Comparison of ENCODE assay signal across 28 cellular contexts in genomic region chr17:2691069-2691871, GRCh38. TPM values are rescaled to one million over a fixed set of nuclear protein-coding genes. Genes with fewer than 3 reads are reported as not detected.
DNase-seq lines count a peak whose midpoint lies in the region; ATAC-seq and TF ChIP-seq lines count a peak whose summit lies in the region.
"Had no signal": no experiment of that assay in that cellular context is flagged by ENCODE, and none has a peak within 500 bp of the region (broad histone marks: within the 10 kb centered on the region; RNA-seq: fewer than 3 reads in every experiment).

No MANE protein-coding gene starts in this region.

- H3K9me2 ChIP-seq in SK-N-SH = no peaks in the 10 kb centered on the region

- DNase-seq in activated naive CD4-positive, alpha-beta T cell treated with anti-CD3 and anti-CD28 coated beads for 36 hours = peak; percentile 2
- DNase-seq in activated naive CD4-positive, alpha-beta T cell treated with anti-CD3 and anti-CD28 coated beads, Interleukin-2, amount 50 U/mL, for 16 hours = no peak
- peak; percentile 49 for DNase-seq in activated CD8-positive, alpha-beta memory T cell treated with anti-CD3 and anti-CD28 coated beads, Interleukin-2, amount 50 U/mL, for 48 hours
- DNase-seq in neural crest cell (ENCODE audit: low read depth, low spot score) (no peak), vagina (ENCODE audit: extremely low spot score in 2 of 2) (peak; percentile 42 to 84), SK-N-SH (no peak), MG63 (no peak)
- DNase-seq: activated CD4-positive, CD25-positive, alpha-beta regulatory T cell treated with anti-CD3 and anti-CD28 coated beads, Interleukin-2, amount 50 U/mL, for 72 hours; activated naive CD8-positive, alpha-beta T cell treated with anti-CD3 and anti-CD28 coated beads, Interleukin-2, amount 10 ng/mL, durations not matched to agents 7 days and 5 days; DMS53; GDM1; GOT3; mesenchymal stem cell; NCI-H1092; NCI-H1930; NCI-H2227 treated with DMSO at 0.1 percent for 48 hours; NCI-H748 treated with DMSO at 0.1 percent for 48 hours; RPMI8226; stimulated activated CD4-positive, alpha-beta T cell treated with anti-CD3 and anti-CD28 coated beads, Interleukin-4, amount 100 ng/mL, for 24 hours had no signal

- intact Hi-C loops in activated naive CD4-positive, alpha-beta T cell treated with anti-CD3 and anti-CD28 coated beads for 36 hours (cut with micrococcal nuclease) = no loop called here
- intact Hi-C loops in vagina (cut with DNase I) = no loop called here

- H3K27me3 Mint-ChIP-seq in activated naive CD4-positive, alpha-beta T cell treated with anti-CD3 and anti-CD28 coated beads for 36 hours (ENCODE audit: low read depth) = no peaks in the 10 kb centered on the region
- H3K27me3 Mint-ChIP-seq in neural crest cell (ENCODE audit: low read depth) = peaks cover 9% of the 10 kb centered on the region
- H3K27me3 Mint-ChIP-seq: activated naive CD8-positive, alpha-beta T cell treated with anti-CD3 and anti-CD28 coated beads, Interleukin-2, amount 10 ng/mL, durations not matched to agents 7 days and 5 days; B cell; stimulated activated naive CD8-positive, alpha-beta T cell treated with anti-CD3 and anti-CD28 coated beads, Interleukin-15, Interleukin-2, amounts not matched to agents 100 ng/mL and 50 ng/mL, for 24 hours had no signal

- no peak for TF ChIP-seq POLR2A in vagina (IDR thresholded peaks at IDR 0.05)

- H3K4me1 ChIP-seq in vagina (peaks cover 19% of the 10 kb centered on the region), SK-N-SH (ENCODE audit: control insufficient read depth in 1 of 2, insufficient read depth in 2 of 2, low read depth in 1 of 2, low read length in 1 of 2) (peaks cover 0 to 4% of the 10 kb centered on the region in 2 experiments; a peak in 1 of 4 replicates)
- H3K4me1 ChIP-seq: pancreas had no signal

- H3K27me3 ChIP-seq in vagina (no peaks in the 10 kb centered on the region), SK-N-SH (ENCODE audit: insufficient read depth) (no peaks in the 10 kb centered on the region), MG63 (no peaks in the 10 kb centered on the region)
- H3K27me3 ChIP-seq: pancreas, right atrium auricular region, tibial nerve had no signal

- peaks cover 0 to 47% of the 10 kb centered on the region in 2 donors for H3K36me3 ChIP-seq in vagina
- peaks cover 0 to 28% of the 10 kb centered on the region in 2 experiments for H3K36me3 ChIP-seq in SK-N-SH (replicated peaks in 1 of 2; ENCODE audit: control insufficient read depth in 1 of 2, insufficient read depth in 2 of 2, low read length in 1 of 2)
- H3K36me3 ChIP-seq in MG63 = peaks cover 2% of the 10 kb centered on the region; the same call in 1 of the 2 replicates

- no peaks in the 10 kb centered on the region for H3K9me3 ChIP-seq in vagina
- no peaks in the 10 kb centered on the region for H3K9me3 ChIP-seq in SK-N-SH
- no peaks in the 10 kb centered on the region for H3K9me3 ChIP-seq in MG63
- H3K9me3 ChIP-seq: pancreas, right atrium auricular region, tibial nerve had no signal

- TF ChIP-seq RAD21 in SK-N-SH (IDR thresholded peaks at IDR 0.05; ENCODE audit: low read length) = no peak

- no peak overlapping the region for H3K27ac ChIP-seq in vagina
- H3K27ac ChIP-seq in SK-N-SH (ENCODE audit: low read depth in 2 of 2, low read length in 1 of 2) = no peak overlapping the region
- H3K27ac ChIP-seq: pancreas, right atrium auricular region, tibial nerve had no signal

- H3K9ac ChIP-seq in SK-N-SH = no peak overlapping the region

- CTCF ChIA-PET in activated naive CD4-positive, alpha-beta T cell treated with anti-CD3 and anti-CD28 coated beads for 36 hours (lab: Charles Lee) = no interaction called here
- CTCF ChIA-PET in SK-N-SH (lab: Yijun Ruan, JAX) = no interaction called here

- H3F3A ChIP-seq in SK-N-SH (replicated peaks; ENCODE audit: insufficient read depth) = peaks cover 16% of the 10 kb centered on the region

- POLR2A ChIA-PET in SK-N-SH (lab: Yijun Ruan, JAX) = no interaction called here

- no peak overlapping the region for H3K4me3 ChIP-seq in vagina
- no peak overlapping the region for H3K4me3 ChIP-seq in SK-N-SH (ENCODE audit: low read depth in 2 of 2, low read length in 1 of 2)
- H3K4me3 ChIP-seq in MG63 = no peak overlapping the region
- H3K4me3 ChIP-seq: pancreas, tibial nerve had no signal

- peaks cover 3% of the 10 kb centered on the region for H3K4me1 Mint-ChIP-seq in activated naive CD4-positive, alpha-beta T cell treated with anti-CD3 and anti-CD28 coated beads for 36 hours (ENCODE audit: low read depth)
- H3K4me1 Mint-ChIP-seq in neural crest cell = peaks cover 4% of the 10 kb centered on the region
- H3K4me1 Mint-ChIP-seq: activated naive CD8-positive, alpha-beta T cell treated with anti-CD3 and anti-CD28 coated beads, Interleukin-2, amount 10 ng/mL, durations not matched to agents 7 days and 5 days had no signal

- WGBS in SK-N-SH (ENCODE audit: low lambda C conversion rate) = 95% methylated on average over 32 of the region's 62 CpGs

- ATAC-seq in HG03175 (IDR thresholded peaks at IDR 0.05; ENCODE audit: unreplicated experiment) = no peak
- ATAC-seq: pancreas had no signal

- no peaks in the 10 kb centered on the region for H3K79me2 ChIP-seq in SK-N-SH (ENCODE audit: insufficient read depth)

- no peak overlapping the region for H3K4me2 ChIP-seq in SK-N-SH

- no peak overlapping the region for H2AFZ ChIP-seq in SK-N-SH (ENCODE audit: low read depth)

- no peaks in the 10 kb centered on the region for H3K9me3 Mint-ChIP-seq in activated naive CD4-positive, alpha-beta T cell treated with anti-CD3 and anti-CD28 coated beads for 36 hours
- no peaks in the 10 kb centered on the region for H3K9me3 Mint-ChIP-seq in neural crest cell
- H3K9me3 Mint-ChIP-seq: activated naive CD8-positive, alpha-beta T cell treated with anti-CD3 and anti-CD28 coated beads, Interleukin-2, amount 10 ng/mL, durations not matched to agents 7 days and 5 days; activated T-helper 2 cell treated with anti-CD3 and anti-CD28 coated beads, Interferon-gamma antibody, Interleukin-2, Interleukin-4, amounts not matched to agents 10 μg/mL and 5 μg/mL and 100 μg/mL, durations not matched to agents 14 hours and 24 hours and 36 hours; stimulated activated naive CD8-positive, alpha-beta T cell treated with anti-CD3 and anti-CD28 coated beads, Interleukin-15, Interleukin-2, amounts not matched to agents 100 ng/mL and 50 ng/mL, for 24 hours had no signal

- TF ChIP-seq CTCF in neural crest cell (conservative IDR thresholded peaks at IDR 0.05) = no peak
- no peak for TF ChIP-seq CTCF in vagina (IDR thresholded peaks at IDR 0.05)
- no peak for TF ChIP-seq CTCF in SK-N-SH (IDR thresholded peaks at IDR 0.05)

- peaks cover 14% of the 10 kb centered on the region for H3K36me3 Mint-ChIP-seq in activated naive CD4-positive, alpha-beta T cell treated with anti-CD3 and anti-CD28 coated beads for 36 hours (ENCODE audit: low read depth)
- H3K36me3 Mint-ChIP-seq in neural crest cell (ENCODE audit: low read depth) = no peaks in the 10 kb centered on the region
- H3K36me3 Mint-ChIP-seq: activated naive CD8-positive, alpha-beta T cell treated with anti-CD3 and anti-CD28 coated beads, Interleukin-2, amount 10 ng/mL, durations not matched to agents 7 days and 5 days had no signal

- no peaks in the 10 kb centered on the region for H4K20me1 ChIP-seq in SK-N-SH (ENCODE audit: insufficient read depth)

- H3K27ac Mint-ChIP-seq in activated naive CD4-positive, alpha-beta T cell treated with anti-CD3 and anti-CD28 coated beads for 36 hours = no peak overlapping the region
- H3K27ac Mint-ChIP-seq in neural crest cell (ENCODE audit: unreplicated experiment) = no peak overlapping the region
- H3K27ac Mint-ChIP-seq: activated naive CD8-positive, alpha-beta T cell treated with anti-CD3 and anti-CD28 coated beads, Interleukin-2, amount 10 ng/mL, durations not matched to agents 7 days and 5 days; activated T-helper 2 cell treated with anti-CD3 and anti-CD28 coated beads, Interferon-gamma antibody, Interleukin-2, Interleukin-4, amounts not matched to agents 10 μg/mL and 5 μg/mL and 100 μg/mL, durations not matched to agents 14 hours and 24 hours and 36 hours; B cell; stimulated activated naive CD8-positive, alpha-beta T cell treated with anti-CD3 and anti-CD28 coated beads, Interleukin-15, Interleukin-2, amounts not matched to agents 100 ng/mL and 50 ng/mL, for 24 hours had no signal

- no peak for TF ChIP-seq EP300 in SK-N-SH (IDR thresholded peaks at IDR 0.05; ENCODE audit: borderline replicate concordance in 1 of 2, low read depth in 1 of 2, low read length in 1 of 2)

- H3K4me3 Mint-ChIP-seq in activated naive CD4-positive, alpha-beta T cell treated with anti-CD3 and anti-CD28 coated beads for 36 hours = no peak overlapping the region
- peak overlapping the region; percentile 34 for H3K4me3 Mint-ChIP-seq in neural crest cell
- H3K4me3 Mint-ChIP-seq: activated naive CD8-positive, alpha-beta T cell treated with anti-CD3 and anti-CD28 coated beads, Interleukin-2, amount 10 ng/mL, durations not matched to agents 7 days and 5 days; B cell; stimulated activated naive CD8-positive, alpha-beta T cell treated with anti-CD3 and anti-CD28 coated beads, Interleukin-15, Interleukin-2, amounts not matched to agents 100 ng/mL and 50 ng/mL, for 24 hours had no signal

TF ChIP-seq in SK-N-SH, 30 proteins besides CTCF, POLR2A, EP300 and RAD21 (continues in another document):
- no peak for TF ChIP-seq SMC3 (IDR thresholded peaks at IDR 0.05; ENCODE audit: low read depth, low read length)
- no peak for TF ChIP-seq TAF1 (IDR thresholded peaks at IDR 0.05; ENCODE audit: borderline replicate concordance, low read depth, low read length)

RNA-seq across cellular contexts. Expression of gene CLUH, which starts 20.3 kb away (rescaled TPM):
- 10 to 100 TPM; 72.7 to 81.4 TPM for total RNA-seq in activated naive CD4-positive, alpha-beta T cell treated with anti-CD3 and anti-CD28 coated beads for 36 hours
- 59.4 and 59.6 TPM in 2 replicates for total RNA-seq in neural crest cell
- total RNA-seq in vagina = 52.3 TPM
- polyA plus RNA-seq in SK-N-SH (2012; rRNA removed) = 25.1 and 32.2 TPM in 2 replicates
- 6.6 and 12.0 TPM in 2 replicates for polyA plus RNA-seq in SK-N-SH (2012; cell fraction: cytosol; rRNA removed)
- 144 and 174 TPM in 2 replicates for polyA plus RNA-seq in SK-N-SH (2012; cell fraction: nucleus; rRNA removed)
- total RNA-seq in MG63 (2014; rRNA removed; shearing (Covaris generic); ENCODE audit: low replicate concordance) = 44.7 and 63.8 TPM in 2 replicates

RNA-seq across cellular contexts. Expression of gene CCDC92B, which starts 58.2 kb away (rescaled TPM):
- total RNA-seq in activated naive CD4-positive, alpha-beta T cell treated with anti-CD3 and anti-CD28 coated beads for 36 hours = under 1 TPM; 0.07 to 0.12 TPM
- 0.35 and 0.48 TPM in 2 replicates for total RNA-seq in neural crest cell
- total RNA-seq in vagina = 0.25 TPM
- 0.07 and 0.13 TPM in 2 replicates for polyA plus RNA-seq in SK-N-SH (2012; rRNA removed)
- polyA plus RNA-seq in SK-N-SH (2012; cell fraction: cytosol; rRNA removed) = 0.13 and 0.22 TPM in 2 replicates
- 0.30 and 0.35 TPM in 2 replicates for polyA plus RNA-seq in SK-N-SH (2012; cell fraction: nucleus; rRNA removed)
- total RNA-seq in MG63 (2014; rRNA removed; shearing (Covaris generic); ENCODE audit: low replicate concordance) = not detected in 2 replicates
- total RNA-seq: activated CD8-positive, alpha-beta memory T cell treated with anti-CD3 and anti-CD28 coated beads for 36 hours; B cell; LHCN-M2; right atrium auricular region had no signal

Comparison
In these comparisons a context has a peak if more than half of its experiments do, and no peak if none do; other contexts are left out.
1. DNase-seq: peak in activated naive CD4-positive, alpha-beta T cell treated with anti-CD3 and anti-CD28 coated beads for 36 hours (single experiment), activated CD8-positive, alpha-beta memory T cell treated with anti-CD3 and anti-CD28 coated beads, Interleukin-2, amount 50 U/mL, for 48 hours (single experiment) and vagina (2 of 2); none in activated naive CD4-positive, alpha-beta T cell treated with anti-CD3 and anti-CD28 coated beads, Interleukin-2, amount 50 U/mL, for 16 hours (single experiment), neural crest cell (single experiment), SK-N-SH (single experiment) and MG63 (single experiment).